Comparison of ENCODE assay signal across 8 cellular contexts in genomic region chr12:49707127-49707811, GRCh38. TPM values are rescaled to one million over a fixed set of nuclear protein-coding genes. Genes with fewer than 3 reads are reported as not detected.
DNase-seq lines count a peak whose midpoint lies in the region; ATAC-seq and TF ChIP-seq lines count a peak whose summit lies in the region.

FMNL3 (minus strand) TSS chr12:49707405; CDS start chr12:49707180, 225 bp downstream.

- H3K9me3 ChIP-seq in mucosa of stomach (ENCODE audit: control insufficient read depth, low read length), result no peaks in the 10 kb centered on the region

- H3K4me3 ChIP-seq in epithelial cell of proximal tubule (ENCODE audit: low read depth, low read length), result peak within 1 kb of the TSS; percentile 95
- H3K4me3 ChIP-seq in mucosa of stomach (ENCODE audit: low read length), result no peak within 1 kb of the TSS

- TF ChIP-seq RAD21 in Ishikawa (IDR thresholded peaks at IDR 0.05; ENCODE audit: low read depth), result peak; percentile 98

- peak; percentile 93 for TF ChIP-seq CTCF in epithelial cell of proximal tubule (conservative IDR thresholded peaks at IDR 0.05; ENCODE audit: low read depth, low read length)

- peaks cover 24% of the 10 kb centered on the region for H3K27me3 ChIP-seq in mucosa of stomach (ENCODE audit: control insufficient read depth, insufficient read depth, low read length)

- H3K36me3 ChIP-seq in mucosa of stomach (ENCODE audit: control insufficient read depth, insufficient read depth, low read length), result no peaks in the 10 kb centered on the region

- no peaks in the 10 kb centered on the region for H3K4me1 ChIP-seq in mucosa of stomach (ENCODE audit: control insufficient read depth, insufficient read depth, low read length)

- DNase-seq in DMS153 treated with DMSO at 0.1 percent for 48 hours (lab: John Stamatoyannopoulos, UW; ENCODE audit: unreplicated experiment) (peak; percentile 81), OCI-M1 (lab: John Stamatoyannopoulos, UW) (peak; percentile 97), activated T-cell treated with anti-CD3 and anti-CD28 coated beads for 48 hours (ENCODE audit: low read depth) (peak; percentile 99), epithelial cell of proximal tubule (ENCODE audit: low read depth) (no peak)
- DNase-seq in stimulated activated CD8-positive, alpha-beta memory T cell treated with anti-CD3 and anti-CD28 coated beads, Interleukin-7, amount 100 ng/mL, for 1 hour (ENCODE audit: low read depth in 2 of 2), result peak; percentile 97 to 99

- peak within 1 kb of the TSS; percentile 61 for H3K9ac ChIP-seq in mucosa of stomach (ENCODE audit: low read length)

- TF ChIP-seq EP300 in Ishikawa (IDR thresholded peaks at IDR 0.05; ENCODE audit: borderline replicate concordance), result no peak

- peak; percentile 76 for ATAC-seq in GM21576 (IDR thresholded peaks at IDR 0.05; ENCODE audit: unreplicated experiment)

TF ChIP-seq in Ishikawa, 13 proteins besides CTCF, POLR2A, EP300 and RAD21:
- no peak for TF ChIP-seq CEBPB (IDR thresholded peaks at IDR 0.05)
- TF ChIP-seq CREB1 (IDR thresholded peaks at IDR 0.05; ENCODE audit: low read depth), result no peak
- TF ChIP-seq ZBTB7A (IDR thresholded peaks at IDR 0.05; ENCODE audit: low read depth), result peak; percentile 91; the same call in 1 of the 2 replicates
- TF ChIP-seq TCF12 (IDR thresholded peaks at IDR 0.05; ENCODE audit: low read depth), result peak; percentile 54; the same call in 1 of the 2 replicates
- peak; percentile 12; the same call in 1 of the 2 replicates for TF ChIP-seq NFIC (IDR thresholded peaks at IDR 0.05)
- TF ChIP-seq YY1 (IDR thresholded peaks at IDR 0.05; ENCODE audit: low read depth), result no peak
- peak; percentile 100 for TF ChIP-seq MAX (IDR thresholded peaks at IDR 0.05)
- TF ChIP-seq, protein P1, sequence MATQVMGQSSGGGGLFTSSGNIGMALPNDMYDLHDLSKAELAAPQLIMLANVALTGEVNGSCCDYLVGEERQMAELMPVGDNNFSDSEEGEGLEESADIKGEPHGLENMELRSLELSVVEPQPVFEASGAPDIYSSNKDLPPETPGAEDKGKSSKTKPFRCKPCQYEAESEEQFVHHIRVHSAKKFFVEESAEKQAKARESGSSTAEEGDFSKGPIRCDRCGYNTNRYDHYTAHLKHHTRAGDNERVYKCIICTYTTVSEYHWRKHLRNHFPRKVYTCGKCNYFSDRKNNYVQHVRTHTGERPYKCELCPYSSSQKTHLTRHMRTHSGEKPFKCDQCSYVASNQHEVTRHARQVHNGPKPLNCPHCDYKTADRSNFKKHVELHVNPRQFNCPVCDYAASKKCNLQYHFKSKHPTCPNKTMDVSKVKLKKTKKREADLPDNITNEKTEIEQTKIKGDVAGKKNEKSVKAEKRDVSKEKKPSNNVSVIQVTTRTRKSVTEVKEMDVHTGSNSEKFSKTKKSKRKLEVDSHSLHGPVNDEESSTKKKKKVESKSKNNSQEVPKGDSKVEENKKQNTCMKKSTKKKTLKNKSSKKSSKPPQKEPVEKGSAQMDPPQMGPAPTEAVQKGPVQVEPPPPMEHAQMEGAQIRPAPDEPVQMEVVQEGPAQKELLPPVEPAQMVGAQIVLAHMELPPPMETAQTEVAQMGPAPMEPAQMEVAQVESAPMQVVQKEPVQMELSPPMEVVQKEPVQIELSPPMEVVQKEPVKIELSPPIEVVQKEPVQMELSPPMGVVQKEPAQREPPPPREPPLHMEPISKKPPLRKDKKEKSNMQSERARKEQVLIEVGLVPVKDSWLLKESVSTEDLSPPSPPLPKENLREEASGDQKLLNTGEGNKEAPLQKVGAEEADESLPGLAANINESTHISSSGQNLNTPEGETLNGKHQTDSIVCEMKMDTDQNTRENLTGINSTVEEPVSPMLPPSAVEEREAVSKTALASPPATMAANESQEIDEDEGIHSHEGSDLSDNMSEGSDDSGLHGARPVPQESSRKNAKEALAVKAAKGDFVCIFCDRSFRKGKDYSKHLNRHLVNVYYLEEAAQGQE (IDR thresholded peaks at IDR 0.05; ENCODE audit: low read depth), result no peak
- TF ChIP-seq FOXM1 (IDR thresholded peaks at IDR 0.05; ENCODE audit: borderline replicate concordance, low read depth), result no peak
- peak; percentile 72 for TF ChIP-seq EGR1 (IDR thresholded peaks at IDR 0.05)
- no peak for TF ChIP-seq TEAD4 (IDR thresholded peaks at IDR 0.05)
- peak; percentile 52; the same call in 1 of the 2 replicates for TF ChIP-seq TAF1 (IDR thresholded peaks at IDR 0.05; ENCODE audit: low read depth)
- peak; percentile 51; the same call in 1 of the 2 replicates for TF ChIP-seq USF1 (IDR thresholded peaks at IDR 0.05)

RNA-seq across cellular contexts. Expression of gene FMNL3, which starts in this region (rescaled TPM):
- 21.3 and 21.7 TPM in 2 replicates for total RNA-seq in epithelial cell of proximal tubule
